In genomic region chr5:1134478-1134877, GRCh38 we compare ENCODE assay signal across 10 cellular contexts. TPM values are rescaled to one million over a fixed set of nuclear protein-coding genes. Genes with fewer than 3 reads are reported as not detected.
A peak's percentile ranks its signal among the peaks of the same experiment; 100 is the strongest.
DNase-seq lines count a peak whose midpoint lies in the region; ATAC-seq and TF ChIP-seq lines count a peak whose summit lies in the region.
"Had no signal": no experiment of that assay in that cellular context is flagged by ENCODE, and none has a peak within 500 bp of the region (broad histone marks: within the 10 kb centered on the region; RNA-seq: fewer than 3 reads in every experiment).

No MANE protein-coding gene starts in this region.

- no peaks in the 10 kb centered on the region for H3K36me3 ChIP-seq in left ventricle myocardium inferior
- H3K36me3 ChIP-seq: gastroesophageal sphincter had no signal

- peak overlapping the region; percentile 58 for H3K27ac ChIP-seq in left ventricle myocardium inferior (replicated peaks)

- H3K4me1 ChIP-seq in left ventricle myocardium inferior, result peaks cover 61% of the 10 kb centered on the region

- DNase-seq in left ventricle myocardium inferior, result no peak
- DNase-seq in left cardiac atrium, result no peak
- peak; percentile 35 for DNase-seq in SW480 (ENCODE audit: low spot score)
- DNase-seq in NCI-H226, result no peak
- no peak for DNase-seq in HuH-7.5 (ENCODE audit: low spot score)
- no peak for DNase-seq in T-helper 2 cell
- DNase-seq: SK-N-SH had no signal

- H3K9me3 ChIP-seq in left ventricle myocardium inferior (replicated peaks), result no peaks in the 10 kb centered on the region
- H3K9me3 ChIP-seq: gastroesophageal sphincter, SK-N-SH had no signal

- intact Hi-C loops in left ventricle myocardium inferior (cut with micrococcal nuclease) (loop anchor here (10.0 kb wide), 1 partner anchor 150 kb away; no protein-coding TSS in a partner anchor), left cardiac atrium (cut with DNase I) (no loop called here)

- H3K4me3 ChIP-seq in left ventricle myocardium inferior, result no peak overlapping the region
- H3K4me3 ChIP-seq: gastroesophageal sphincter had no signal

- no peak for ATAC-seq in left cardiac atrium
- peak; percentile 48 for ATAC-seq in HG03066 (IDR thresholded peaks at IDR 0.05; ENCODE audit: low read depth, unreplicated experiment)
- no peak for ATAC-seq in HG03457 (IDR thresholded peaks at IDR 0.05; ENCODE audit: unreplicated experiment)
- ATAC-seq: gastroesophageal sphincter had no signal

- no peaks in the 10 kb centered on the region for H3K27me3 ChIP-seq in left ventricle myocardium inferior (ENCODE audit: low read depth)

- peak; percentile 33 for TF ChIP-seq CTCF in left ventricle myocardium inferior (IDR thresholded peaks at IDR 0.05; ENCODE audit: borderline replicate concordance)

RNA-seq across cellular contexts. Expression of gene SLC12A7, which starts 22.6 kb away (rescaled TPM):
- total RNA-seq in left ventricle myocardium inferior (140 TPM), left cardiac atrium (10 to 100 TPM; 53.7 to 54.1 TPM)
